ENCODE assay signal across 20 cellular contexts in the genomic region with DNA sequence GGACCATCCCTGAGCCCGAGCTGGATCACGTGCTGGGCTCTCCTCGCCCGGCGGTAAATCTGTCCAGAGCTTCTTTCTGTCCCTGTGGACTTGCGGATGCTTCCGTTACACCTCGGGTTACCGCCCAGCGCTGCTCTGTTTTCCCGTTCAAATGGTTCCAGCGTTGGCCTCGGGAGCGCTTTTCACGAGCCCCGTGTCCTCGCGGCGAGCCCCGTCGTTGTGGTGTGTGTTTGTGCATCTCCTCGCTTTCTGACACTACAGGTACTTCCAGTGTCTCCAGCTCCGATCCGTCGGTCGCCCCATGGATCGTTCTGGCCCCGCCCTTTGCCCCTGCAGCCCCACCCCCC.
A peak's percentile ranks its signal among the peaks of the same experiment; 100 is the strongest.
DNase-seq lines count a peak whose midpoint lies in the region; ATAC-seq and TF ChIP-seq lines count a peak whose summit lies in the region.
"Had no signal": no experiment of that assay in that cellular context is flagged by ENCODE, and none has a peak within 500 bp of the region (broad histone marks: within the 10 kb centered on the region; RNA-seq: fewer than 3 reads in every experiment).

No MANE protein-coding gene starts in this region.

- H3K36me3 ChIP-seq in GM23338 (ENCODE audit: insufficient read depth), result no peaks in the 10 kb centered on the region
- no peaks in the 10 kb centered on the region for H3K36me3 ChIP-seq in HUES48 (ENCODE audit: control insufficient read depth, insufficient read depth, low read length)
- no peaks in the 10 kb centered on the region for H3K36me3 ChIP-seq in iPS-15b (ENCODE audit: control insufficient read depth, insufficient read depth, low read length)
- no peaks in the 10 kb centered on the region for H3K36me3 ChIP-seq in sigmoid colon

- H3K36me3 Mint-ChIP-seq in GM23338 (ENCODE audit: low read depth), result no peaks in the 10 kb centered on the region
- H3K36me3 Mint-ChIP-seq in activated CD4-positive, alpha-beta memory T cell treated with anti-CD3 and anti-CD28 coated beads for 36 hours, result no peaks in the 10 kb centered on the region
- H3K36me3 Mint-ChIP-seq: CD8-positive, alpha-beta T cell had no signal

- TF ChIP-seq CTCF in GM23338 (conservative IDR thresholded peaks at IDR 0.05; ENCODE audit: low read depth in 2 of 2) (no peak), sigmoid colon (IDR thresholded peaks at IDR 0.05) (no peak)

- H3K9me3 ChIP-seq in HUES48 (ENCODE audit: control insufficient read depth, insufficient read depth, low read length), result no peaks in the 10 kb centered on the region
- H3K9me3 ChIP-seq in iPS-15b (ENCODE audit: control insufficient read depth, insufficient read depth, low read length), result no peaks in the 10 kb centered on the region
- H3K9me3 ChIP-seq in sigmoid colon, result no peaks in the 10 kb centered on the region
- H3K9me3 ChIP-seq: BLaER1 treated with 17β-estradiol and CSF1 and Interleukin-3, amounts not matched to agents 10 nM and 100 nM had no signal

- POLR2A ChIA-PET in activated CD4-positive, alpha-beta memory T cell treated with anti-CD3 and anti-CD28 coated beads for 36 hours (lab: Charles Lee), result no interaction called here

- H3K27me3 ChIP-seq in GM23338 (ENCODE audit: insufficient read depth) (peaks cover 15% of the 10 kb centered on the region; the same call in 1 of the 2 replicates), HUES48 (ENCODE audit: control insufficient read depth, insufficient read depth, low read length) (peaks cover 8% of the 10 kb centered on the region), iPS-15b (ENCODE audit: control insufficient read depth, insufficient read depth, low read length) (peaks cover 58% of the 10 kb centered on the region), sigmoid colon (peaks cover 0 to 26% (median 0%) of the 10 kb centered on the region in 3 donors)
- H3K27me3 ChIP-seq: BLaER1 treated with 17β-estradiol and CSF1 and Interleukin-3, amounts not matched to agents 10 nM and 100 nM had no signal

- CTCF ChIA-PET in activated CD4-positive, alpha-beta memory T cell treated with anti-CD3 and anti-CD28 coated beads for 36 hours (lab: Charles Lee), result no interaction called here

- peaks cover 27% of the 10 kb centered on the region for H3K4me1 Mint-ChIP-seq in GM23338
- peaks cover 2% of the 10 kb centered on the region for H3K4me1 Mint-ChIP-seq in activated CD4-positive, alpha-beta memory T cell treated with anti-CD3 and anti-CD28 coated beads for 36 hours (ENCODE audit: low read depth)

- H3F3A ChIP-seq in GM23338 (replicated peaks; ENCODE audit: low read depth), result peaks cover 3% of the 10 kb centered on the region; the same call in 1 of the 2 replicates

- H3K79me2 ChIP-seq in GM23338 (replicated peaks; ENCODE audit: insufficient read depth), result no peaks in the 10 kb centered on the region

- no peaks in the 10 kb centered on the region for H3K9me2 ChIP-seq in GM23338 (ENCODE audit: insufficient read depth)

- H3K4me3 Mint-ChIP-seq in GM23338, result no peak overlapping the region
- H3K4me3 Mint-ChIP-seq in activated CD4-positive, alpha-beta memory T cell treated with anti-CD3 and anti-CD28 coated beads for 36 hours, result no peak overlapping the region
- H3K4me3 Mint-ChIP-seq: CD8-positive, alpha-beta T cell had no signal

- 81 to 84% methylated on average over 28 of the region's 28 CpGs for WGBS in sigmoid colon, 2 donors

- DNase-seq in GM23338 (ENCODE audit: low spot score), result no peak
- DNase-seq in sigmoid colon, result peak; percentile 55
- DNase-seq in NCI-H1436 (lab: John Stamatoyannopoulos, UW), result no peak
- DNase-seq in activated CD4-positive, alpha-beta memory T cell treated with anti-CD3 and anti-CD28 coated beads for 36 hours, result no peak
- no peak for DNase-seq in SIG-M5 treated with dmso at 0.1 percent for 504 hours (lab: John Stamatoyannopoulos, UW; ENCODE audit: unreplicated experiment)
- DNase-seq: Calu3; CD8-positive, alpha-beta T cell; DMS153; KBM-7; NCI-H1105; NCI-H2029 treated with DMSO at 0.1 percent for 48 hours; NCI-H226; NCI-H510A treated with DMSO at 0.1 percent for 48 hours; NCI-H748 treated with DMSO at 0.1 percent for 48 hours; SHP77 treated with DMSO at 0.1 percent for 48 hours had no signal

- peak overlapping the region; percentile 32; the same call in 1 of the 2 replicates for H3K4me3 ChIP-seq in GM23338
- H3K4me3 ChIP-seq in HUES48 (ENCODE audit: low read depth, low read length), result 0 out of 2 replicates have a peak overlapping the region, but pooled peaks have one; percentile 12
- peak overlapping the region; percentile 22 for H3K4me3 ChIP-seq in iPS-15b (ENCODE audit: low read depth, low read length)
- H3K4me3 ChIP-seq in sigmoid colon, result no peak overlapping the region
- H3K4me3 ChIP-seq: BLaER1 treated with 17β-estradiol and CSF1 and Interleukin-3, amounts not matched to agents 10 nM and 100 nM had no signal

- H3K4me1 ChIP-seq in GM23338 (ENCODE audit: insufficient read depth), result peaks cover 12% of the 10 kb centered on the region; the same call in 1 of the 2 replicates
- peaks cover 19% of the 10 kb centered on the region; the same call in 1 of the 2 replicates for H3K4me1 ChIP-seq in HUES48 (ENCODE audit: control insufficient read depth, insufficient read depth, low read length)
- H3K4me1 ChIP-seq in iPS-15b (ENCODE audit: control insufficient read depth, insufficient read depth, low read length), result peaks cover 8% of the 10 kb centered on the region
- peaks cover 0 to 9% (median 4%) of the 10 kb centered on the region in 4 donors for H3K4me1 ChIP-seq in sigmoid colon

- H3K27me3 Mint-ChIP-seq in GM23338 (ENCODE audit: insufficient read depth, low read depth, poor library complexity), result peaks cover 26% of the 10 kb centered on the region
- H3K27me3 Mint-ChIP-seq in activated CD4-positive, alpha-beta memory T cell treated with anti-CD3 and anti-CD28 coated beads for 36 hours, result no peaks in the 10 kb centered on the region

- TF ChIP-seq EP300 in sigmoid colon (IDR thresholded peaks at IDR 0.05), result no peak

- no peak overlapping the region for H3K27ac ChIP-seq in GM23338 (ENCODE audit: low read depth)
- H3K27ac ChIP-seq in HUES48 (ENCODE audit: low read depth, low read length), result no peak overlapping the region
- no peak overlapping the region for H3K27ac ChIP-seq in sigmoid colon
- H3K27ac ChIP-seq: BLaER1 treated with 17β-estradiol and CSF1 and Interleukin-3, amounts not matched to agents 10 nM and 100 nM; RWPE1 had no signal

- intact Hi-C loops in sigmoid colon (cut with DNase I), result no loop called here
- intact Hi-C loops in activated CD4-positive, alpha-beta memory T cell treated with anti-CD3 and anti-CD28 coated beads for 36 hours (cut with micrococcal nuclease), result no loop called here

- H3K9ac ChIP-seq in HUES48 (ENCODE audit: low read depth, low read length) (no peak overlapping the region), iPS-15b (ENCODE audit: low read depth, low read length) (no peak overlapping the region)
- H3K9ac ChIP-seq: BLaER1 treated with 17β-estradiol and CSF1 and Interleukin-3, amounts not matched to agents 10 nM and 100 nM had no signal

- peak overlapping the region; percentile 38; the same call in 1 of the 2 replicates for H3K4me2 ChIP-seq in GM23338
- H3K4me2 ChIP-seq: BLaER1 treated with 17β-estradiol and CSF1 and Interleukin-3, amounts not matched to agents 10 nM and 100 nM had no signal

- no peak overlapping the region for H3K27ac Mint-ChIP-seq in GM23338
- H3K27ac Mint-ChIP-seq in activated CD4-positive, alpha-beta memory T cell treated with anti-CD3 and anti-CD28 coated beads for 36 hours, result no peak overlapping the region
- H3K27ac Mint-ChIP-seq: CD8-positive, alpha-beta T cell had no signal

- TF ChIP-seq POLR2A in sigmoid colon (IDR thresholded peaks at IDR 0.05), result no peak

- H3K9me3 Mint-ChIP-seq in GM23338, result no peaks in the 10 kb centered on the region; the same call in 2 of the 3 replicates
- no peaks in the 10 kb centered on the region for H3K9me3 Mint-ChIP-seq in activated CD4-positive, alpha-beta memory T cell treated with anti-CD3 and anti-CD28 coated beads for 36 hours
- H3K9me3 Mint-ChIP-seq: CD8-positive, alpha-beta T cell had no signal

- no peak overlapping the region for H2AFZ ChIP-seq in GM23338

- H4K20me1 ChIP-seq in GM23338 (replicated peaks; ENCODE audit: insufficient read depth), result no peaks in the 10 kb centered on the region; the same call in 1 of the 2 replicates

- ATAC-seq in GM23338, result no peak
- ATAC-seq: CD8-positive, alpha-beta T cell; SK-N-SH treated with all-trans-retinoic acid at 6 μM for 48 hours had no signal

TF ChIP-seq in GM23338, 12 proteins besides CTCF, POLR2A, EP300 and RAD21 (continues in another document):
- TF ChIP-seq ZNF114 (CRISPR knock-in tag; IDR thresholded peaks at IDR 0.05) (no peak), EZH2 (IDR thresholded peaks at IDR 0.05; ENCODE audit: low read depth, unreplicated experiment) (no peak), NANOG (IDR thresholded peaks at IDR 0.05; ENCODE audit: borderline replicate concordance) (no peak), JUNB (IDR thresholded peaks at IDR 0.05; ENCODE audit: unreplicated experiment) (no peak), CREB1 (CRISPR knock-in tag; IDR thresholded peaks at IDR 0.05; ENCODE audit: low read depth) (no peak)
- TF ChIP-seq, protein P1, sequence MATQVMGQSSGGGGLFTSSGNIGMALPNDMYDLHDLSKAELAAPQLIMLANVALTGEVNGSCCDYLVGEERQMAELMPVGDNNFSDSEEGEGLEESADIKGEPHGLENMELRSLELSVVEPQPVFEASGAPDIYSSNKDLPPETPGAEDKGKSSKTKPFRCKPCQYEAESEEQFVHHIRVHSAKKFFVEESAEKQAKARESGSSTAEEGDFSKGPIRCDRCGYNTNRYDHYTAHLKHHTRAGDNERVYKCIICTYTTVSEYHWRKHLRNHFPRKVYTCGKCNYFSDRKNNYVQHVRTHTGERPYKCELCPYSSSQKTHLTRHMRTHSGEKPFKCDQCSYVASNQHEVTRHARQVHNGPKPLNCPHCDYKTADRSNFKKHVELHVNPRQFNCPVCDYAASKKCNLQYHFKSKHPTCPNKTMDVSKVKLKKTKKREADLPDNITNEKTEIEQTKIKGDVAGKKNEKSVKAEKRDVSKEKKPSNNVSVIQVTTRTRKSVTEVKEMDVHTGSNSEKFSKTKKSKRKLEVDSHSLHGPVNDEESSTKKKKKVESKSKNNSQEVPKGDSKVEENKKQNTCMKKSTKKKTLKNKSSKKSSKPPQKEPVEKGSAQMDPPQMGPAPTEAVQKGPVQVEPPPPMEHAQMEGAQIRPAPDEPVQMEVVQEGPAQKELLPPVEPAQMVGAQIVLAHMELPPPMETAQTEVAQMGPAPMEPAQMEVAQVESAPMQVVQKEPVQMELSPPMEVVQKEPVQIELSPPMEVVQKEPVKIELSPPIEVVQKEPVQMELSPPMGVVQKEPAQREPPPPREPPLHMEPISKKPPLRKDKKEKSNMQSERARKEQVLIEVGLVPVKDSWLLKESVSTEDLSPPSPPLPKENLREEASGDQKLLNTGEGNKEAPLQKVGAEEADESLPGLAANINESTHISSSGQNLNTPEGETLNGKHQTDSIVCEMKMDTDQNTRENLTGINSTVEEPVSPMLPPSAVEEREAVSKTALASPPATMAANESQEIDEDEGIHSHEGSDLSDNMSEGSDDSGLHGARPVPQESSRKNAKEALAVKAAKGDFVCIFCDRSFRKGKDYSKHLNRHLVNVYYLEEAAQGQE (IDR thresholded peaks at IDR 0.05; ENCODE audit: unreplicated experiment), result no peak

Comparison
In these comparisons a context has a peak if more than half of its experiments do, and no peak if none do; other contexts are left out.
1. H3K4me3 ChIP-seq: peak in GM23338 (single experiment), HUES48 (single experiment) and iPS-15b (single experiment); none in sigmoid colon (0 of 4).